In the genomic region with DNA sequence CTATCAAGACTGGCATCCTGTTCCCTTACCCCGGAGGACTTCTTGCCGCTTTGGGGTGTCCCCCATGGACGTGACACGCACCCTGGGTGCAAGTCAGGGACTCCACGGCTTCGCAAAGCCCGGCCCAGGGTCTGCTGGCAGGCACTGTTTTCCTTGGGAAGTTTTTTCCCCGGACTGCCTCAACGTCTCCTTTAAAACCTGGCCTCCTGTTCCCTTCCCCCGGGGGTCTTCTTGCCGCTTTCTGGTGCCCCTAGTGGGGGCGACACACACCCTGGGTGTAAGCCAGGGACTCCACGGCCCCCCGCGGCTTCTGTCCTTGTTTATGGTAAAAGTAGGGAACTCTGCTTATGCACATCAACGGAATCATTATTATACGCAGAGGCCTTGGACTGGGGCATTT, we compare ENCODE assay signal across 33 cellular contexts.
"Had no signal": no experiment of that assay in that cellular context is flagged by ENCODE, and none has a peak within 500 bp of the region (broad histone marks: within the 10 kb centered on the region; RNA-seq: fewer than 3 reads in every experiment).

No MANE protein-coding gene starts in this region.

- H3K27me3 ChIP-seq: adrenal gland, body of pancreas, brain microvascular endothelial cell, breast epithelium had no signal

- H3K36me3 ChIP-seq: adrenal gland, brain microvascular endothelial cell, breast epithelium had no signal

- H3K4me3 ChIP-seq: adrenal gland, body of pancreas, breast epithelium had no signal

- H3K9me3 ChIP-seq: adrenal gland, body of pancreas had no signal

- H3K27ac ChIP-seq: adrenal gland, body of pancreas, brain microvascular endothelial cell, breast epithelium, VCaP had no signal

- DNase-seq: activated B cell treated with CpG ODN at 0.5 μM for 24 hours; activated CD4-positive, alpha-beta memory T cell treated with anti-CD3 and anti-CD28 coated beads for 36 hours; activated CD4-positive, alpha-beta T cell treated with anti-CD3 and anti-CD28 coated beads for 4 hours; activated CD4-positive, alpha-beta T cell treated with anti-CD3 and anti-CD28 coated beads, Interleukin-2, amount 10 ng/mL, durations not matched to agents 24 days and 14 days; activated CD4-positive, alpha-beta T cell treated with anti-CD3 and anti-CD28 coated beads, Interleukin-2, amount 50 U/mL, for 1 hour; activated CD4-positive, alpha-beta T cell treated with anti-CD3 and anti-CD28 coated beads, Interleukin-2, amount 50 U/mL, for 4 hours; activated CD4-positive, CD25-positive, alpha-beta regulatory T cell treated with anti-CD3 and anti-CD28 coated beads, Interleukin-2, amount 50 U/mL, for 72 hours; activated CD8-positive, alpha-beta memory T cell treated with anti-CD3 and anti-CD28 coated beads, Interleukin-2, amount 10 ng/mL, durations not matched to agents 7 days and 5 days; activated CD8-positive, alpha-beta T cell treated with anti-CD3 and anti-CD28 coated beads for 36 hours; activated effector memory CD4-positive, alpha-beta T cell treated with anti-CD3 and anti-CD28 coated beads, Interleukin-2, amount 50 U/mL, for 16 hours; activated gamma-delta T cell treated with Interleukin-2 at 50 U/mL for 16 hours; activated naive CD4-positive, alpha-beta T cell; activated naive CD4-positive, alpha-beta T cell treated with anti-CD3 and anti-CD28 coated beads for 36 hours; activated naive CD4-positive, alpha-beta T cell treated with anti-CD3 and anti-CD28 coated beads, Interleukin-2, amount 50 U/mL, for 16 hours; activated naive CD8-positive, alpha-beta T cell treated with anti-CD3 and anti-CD28 coated beads for 36 hours; activated T-cell treated with anti-CD3 and anti-CD28 coated beads for 4 hours; activated T-cell treated with anti-CD3 and anti-CD28 coated beads, Interleukin-2, amount 50 U/mL, for 1 hour; activated T-cell treated with anti-CD3 and anti-CD28 coated beads, Interleukin-2, amount 50 U/mL, for 4 hours; activated T-cell treated with anti-CD3 and anti-CD28 coated beads, Interleukin-2, amount 50 U/mL, for 72 hours; adrenal gland; amniotic stem cell; aorta; body of pancreas; brain microvascular endothelial cell; central memory CD4-positive, alpha-beta T cell; SW 1271; T-helper 1 cell; T-helper 2 cell; T-helper 9 cell had no signal

- H3K4me1 ChIP-seq: adrenal gland, body of pancreas, breast epithelium had no signal

- ATAC-seq: activated CD8-positive, alpha-beta memory T cell treated with anti-CD3 and anti-CD28 coated beads, Interleukin-2, amount 10 ng/mL, durations not matched to agents 7 days and 5 days; activated CD8-positive, alpha-beta T cell treated with anti-CD3 and anti-CD28 coated beads for 36 hours; activated naive CD4-positive, alpha-beta T cell treated with anti-CD3 and anti-CD28 coated beads, Interleukin-2, amount 50 U/mL, for 72 hours; activated T-cell treated with anti-CD3 and anti-CD28 coated beads, Interleukin-2, amount 50 U/mL, for 4 hours; activated T-cell treated with anti-CD3 and anti-CD28 coated beads, Interleukin-2, amount 50 U/mL, for 72 hours; activated T-helper 17 cell treated with anti-CD3 and anti-CD28 coated beads, Interleukin-2, amount 50 U/mL, for 72 hours; body of pancreas had no signal
